8 cellular contexts compared by ENCODE assay signal in the genomic region with DNA sequence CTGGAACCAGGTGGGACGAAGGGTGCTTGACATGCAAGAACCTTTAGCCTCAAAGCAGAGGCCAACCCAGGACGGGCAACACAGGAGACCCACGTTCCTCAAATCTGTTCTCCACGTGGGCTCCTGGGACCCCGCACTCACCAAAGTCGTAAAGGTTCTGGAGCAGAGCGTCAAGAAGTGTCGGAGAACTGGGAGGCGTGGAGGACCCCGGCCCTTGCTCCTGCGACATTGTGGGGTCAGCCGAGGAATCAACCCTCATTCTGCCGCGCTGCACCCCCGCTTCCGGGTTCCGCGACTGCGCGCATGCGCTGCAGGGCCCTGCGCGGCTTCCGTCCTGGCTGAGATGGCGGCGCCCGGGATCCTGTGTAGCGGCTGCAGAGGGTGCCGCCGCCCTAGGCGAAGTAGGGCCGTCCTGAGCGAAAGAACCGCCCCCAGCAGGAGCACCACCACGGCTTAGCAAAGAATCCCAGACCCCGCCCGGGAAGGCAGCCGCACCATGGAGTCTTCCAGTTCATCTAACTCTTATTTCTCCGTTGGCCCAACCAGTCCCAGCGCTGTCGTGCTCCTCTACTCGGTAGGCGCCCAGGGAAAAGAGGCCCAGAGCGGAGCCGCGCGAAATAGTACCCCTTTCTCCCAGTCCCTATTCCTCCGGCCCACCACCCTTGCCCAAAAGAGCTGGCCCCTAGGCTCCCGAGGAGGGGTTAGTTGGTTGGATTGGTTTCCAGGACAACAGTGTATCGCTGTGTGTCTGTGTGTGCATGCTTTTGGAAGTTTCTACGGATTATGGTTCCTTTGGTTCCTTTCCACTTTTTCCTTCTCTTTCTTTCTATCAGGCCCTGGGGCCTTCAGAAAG. TPM values are rescaled to one million over a fixed set of nuclear protein-coding genes. Genes with fewer than 3 reads are reported as not detected.
DNase-seq lines count a peak whose midpoint lies in the region; ATAC-seq and TF ChIP-seq lines count a peak whose summit lies in the region.

GNPAT (plus strand) TSS at position 330 of the 853 bp plus-strand sequence; CDS start at position 497, 167 bp downstream.

- H3K9me3 ChIP-seq in right cardiac atrium (ENCODE audit: control insufficient read depth, low read length): no peaks in the 10 kb centered on the region
- no peaks in the 10 kb centered on the region for H3K9me3 ChIP-seq in uterus

- H3K27ac ChIP-seq in right cardiac atrium (ENCODE audit: low read length): peak within 1 kb of the TSS; percentile 91
- peak within 1 kb of the TSS; percentile 80 to 83 for H3K27ac ChIP-seq in uterus

- ATAC-seq in HG02840 (IDR thresholded peaks at IDR 0.05; ENCODE audit: low FRiP score, unreplicated experiment) (peak; percentile 92), right cardiac atrium (peak; percentile 99)

- H3K27me3 ChIP-seq in right cardiac atrium (ENCODE audit: control insufficient read depth, insufficient read depth) (no peaks in the 10 kb centered on the region), uterus (no peaks in the 10 kb centered on the region)

- peak in 2 of 4 experiments; percentile 16 to 21 for TF ChIP-seq CTCF in uterus (IDR thresholded peaks at IDR 0.05)

- peak within 1 kb of the TSS; percentile 99 for H3K4me3 ChIP-seq in right cardiac atrium (ENCODE audit: low read length)
- H3K4me3 ChIP-seq in uterus: peak within 1 kb of the TSS; percentile 67 to 77

- under 1% methylated on average over 51 of the region's 51 CpGs for WGBS in right cardiac atrium

- intact Hi-C loops in T-helper 2 cell treated with Interferon-gamma antibody and Interleukin-4, amounts not matched to agents 100 ng/mL and 5 ng/mL, for 36 hours (cut with micrococcal nuclease): loop anchor here (1.0 to 10.0 kb wide), 9 partner anchors 30 to 599 kb away; partner anchors contain the start of genes ARV1, COG2, DISC1 and EGLN1
- intact Hi-C loops in right cardiac atrium (cut with DNase I): loop anchor here in 1 of 4 donors (10.0 kb wide), 1 partner anchor 94 kb away; the partner anchor contains the start of genes EXOC8 and SPRTN
- intact Hi-C loops in uterus (cut with DNase I; ENCODE audit: low total_unique reads): no loop called here

- DNase-seq in NCI-H146 (lab: John Stamatoyannopoulos, UW) (peak; percentile 90), anterior cingulate cortex (lab: John Stamatoyannopoulos, UW) (peak; percentile 1 to 87 (median 78)), right cardiac atrium (peak; percentile 92 to 97 (median 96)), putamen (ENCODE audit: low spot score) (peak; percentile 86), uterus (peak; percentile 80 to 87)

- no peaks in the 10 kb centered on the region for H3K36me3 ChIP-seq in uterus

- H3K4me1 ChIP-seq in right cardiac atrium (ENCODE audit: control insufficient read depth, insufficient read depth, low read length): no peaks in the 10 kb centered on the region
- H3K4me1 ChIP-seq in uterus: no peaks in the 10 kb centered on the region

- TF ChIP-seq POLR2A in GM15510 (IDR thresholded peaks at IDR 0.05; ENCODE audit: borderline replicate concordance, extremely low read depth, insufficient read length): peak; percentile 96
- peak; percentile 59 to 84 for TF ChIP-seq POLR2A in uterus (IDR thresholded peaks at IDR 0.05)

RNA-seq across cellular contexts. Expression of gene GNPAT, which starts in this region (rescaled TPM):
- 43.3 and 44.4 TPM in 2 replicates for total RNA-seq in T-helper 2 cell treated with Interferon-gamma antibody and Interleukin-4, amounts not matched to agents 100 ng/mL and 5 ng/mL, for 36 hours
- 10 to 100 TPM; 48.6 to 55.6 (median 50.3) TPM for total RNA-seq in right cardiac atrium
- polyA plus RNA-seq in right cardiac atrium: 46.7 TPM
- total RNA-seq in uterus: 10 to 100 TPM in 3 of 4 donors, 1 to 10 TPM in 1; 8.2 to 56.1 (median 32.7) TPM

Comparison
In these comparisons a context has a peak if more than half of its experiments do, and no peak if none do; other contexts are left out.
1. Peak in every context shown above with its lines: DNase-seq, ATAC-seq, H3K4me3 ChIP-seq and H3K27ac ChIP-seq.